ENCODE assay signal across 23 cellular contexts in genomic region chr1:225958041-225958440, GRCh38. TPM values are rescaled to one million over a fixed set of nuclear protein-coding genes. Genes with fewer than 3 reads are reported as not detected.
"Had no signal": no experiment of that assay in that cellular context is flagged by ENCODE, and none has a peak within 500 bp of the region (broad histone marks: within the 10 kb centered on the region; RNA-seq: fewer than 3 reads in every experiment).

No MANE protein-coding gene starts in this region.

- H3K27ac ChIP-seq: SJSA1, SK-N-MC had no signal

- H3K36me3 ChIP-seq: SJSA1 had no signal

- H3K4me1 ChIP-seq: SJSA1 had no signal

- H3K4me3 ChIP-seq: SJSA1, SK-N-MC had no signal

- DNase-seq: KBM-7, MV-4-11, NCI-H1048, NCI-H1105, NCI-H1417, NCI-H1436 treated with DMSO at 0.1 percent for 48 hours, NCI-H1694, NCI-H187 treated with DMSO at 0.1 percent for 48 hours, NCI-H2029 treated with DMSO at 0.1 percent for 48 hours, NCI-H2171 treated with DMSO at 0.1 percent for 48 hours, NCI-H345, NCI-H446 treated with DMSO at 0.1 percent for 48 hours, NCI-H510A treated with DMSO at 0.1 percent for 48 hours, NCI-H526, Right ventricle myocardium superior, RPMI8226, SIG-M5 had no signal

- H3K9me3 ChIP-seq: SJSA1 had no signal

- FAIRE-seq: RCC 7860 had no signal

RNA-seq across cellular contexts. Expression of gene LEFTY2, which starts 17.0 kb away (rescaled TPM):
- total RNA-seq: HT1080, LHCN-M2, MCF 10A, SJSA1 had no signal
